In the genomic region with DNA sequence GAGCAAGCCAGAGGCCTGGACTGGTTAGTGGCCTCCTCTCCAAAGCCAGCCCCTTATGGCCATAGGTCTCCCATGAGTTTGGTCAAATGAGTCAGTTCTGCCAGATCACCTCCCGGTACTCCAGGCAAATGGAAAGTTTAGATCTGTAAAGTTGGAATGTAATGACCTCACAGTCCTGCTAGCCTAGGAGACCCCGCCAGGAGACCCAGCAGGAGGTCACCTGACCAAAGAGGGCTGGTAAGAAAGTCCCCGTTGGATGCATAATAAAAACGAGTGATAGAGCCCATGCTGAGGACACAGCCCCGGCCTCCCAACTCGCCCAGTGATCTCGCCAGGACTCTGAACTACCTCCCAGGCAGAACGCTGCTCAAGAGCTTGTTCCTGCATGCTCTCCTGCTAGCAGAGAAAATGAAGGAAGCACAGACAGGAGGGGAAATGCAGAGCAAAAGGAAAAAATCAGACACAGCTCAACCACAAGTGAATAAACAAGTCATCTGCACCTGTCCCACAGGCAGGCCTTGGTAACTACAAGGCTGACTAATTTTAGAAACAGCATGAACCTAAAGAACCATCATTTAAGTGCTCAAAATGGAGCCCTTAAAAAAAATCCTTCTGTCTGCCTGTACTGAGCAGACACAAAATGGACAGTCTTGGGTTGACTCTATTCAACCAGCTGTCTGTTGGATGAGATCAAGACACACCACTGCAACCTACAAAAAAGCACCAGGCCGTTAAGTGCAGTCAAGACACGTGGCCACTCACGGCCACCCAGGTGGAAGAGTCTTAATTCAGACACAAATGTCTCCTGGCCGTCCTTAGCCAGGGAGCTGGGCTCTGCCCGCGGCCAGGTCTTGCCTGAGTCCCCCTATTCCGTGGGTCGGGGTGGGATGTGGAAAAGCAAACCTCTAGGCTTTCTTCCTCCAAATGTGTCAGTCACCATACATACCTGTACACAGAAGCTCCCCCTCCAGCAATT, we compare ENCODE assay signal across 10 cellular contexts. TPM values are rescaled to one million over a fixed set of nuclear protein-coding genes. Genes with fewer than 3 reads are reported as not detected.
A peak's percentile ranks its signal among the peaks of the same experiment; 100 is the strongest.
DNase-seq lines count a peak whose midpoint lies in the region; ATAC-seq and TF ChIP-seq lines count a peak whose summit lies in the region.
"Had no signal": no experiment of that assay in that cellular context is flagged by ENCODE, and none has a peak within 500 bp of the region (broad histone marks: within the 10 kb centered on the region; RNA-seq: fewer than 3 reads in every experiment).

No MANE protein-coding gene starts in this region.

- TF ChIP-seq CTCF in WTC11 (IDR thresholded peaks at IDR 0.05) (no peak), colonic mucosa (IDR thresholded peaks at IDR 0.05) (no peak)

- H3K9ac ChIP-seq in stomach smooth muscle (ENCODE audit: low read length in 2 of 2) (peak overlapping the region in 1 of 2 donors; percentile 29), colonic mucosa (ENCODE audit: low read depth in 2 of 2, low read length in 2 of 2) (no peak overlapping the region)

- peaks cover 0 to 3% of the 10 kb centered on the region in 2 donors for H3K36me3 ChIP-seq in stomach smooth muscle (ENCODE audit: control insufficient read depth in 2 of 2, insufficient read depth in 2 of 2, low read length in 2 of 2)
- no peaks in the 10 kb centered on the region for H3K36me3 ChIP-seq in colonic mucosa

- H3K9me3 ChIP-seq in stomach smooth muscle (ENCODE audit: control insufficient read depth in 2 of 2, low read length in 2 of 2) (no peaks in the 10 kb centered on the region), colonic mucosa (no peaks in the 10 kb centered on the region)

- ATAC-seq in activated T-cell treated with anti-CD3 and anti-CD28 coated beads, Interleukin-2, amount 50 U/mL, for 4 hours, result peak; percentile 88 to 90
- ATAC-seq in WTC11 (peak; percentile 70), HG02588 (IDR thresholded peaks at IDR 0.05; ENCODE audit: unreplicated experiment) (no peak), GM18498 (IDR thresholded peaks at IDR 0.05; ENCODE audit: unreplicated experiment) (no peak)

- peak overlapping the region; percentile 10 for H3K4me3 Mint-ChIP-seq in activated T-cell treated with anti-CD3 and anti-CD28 coated beads, Interleukin-2, amount 50 U/mL, for 4 hours
- peak overlapping the region; percentile 40 for H3K4me3 Mint-ChIP-seq in WTC11

- H3K4me3 ChIP-seq in stomach smooth muscle (ENCODE audit: low read length in 2 of 2) (peak overlapping the region in 1 of 2 donors; percentile 35), colonic mucosa (no peak overlapping the region)

- H3K27ac Mint-ChIP-seq in WTC11, result peak overlapping the region; percentile 98

- H3K27ac ChIP-seq in stomach smooth muscle (ENCODE audit: low read length) (peak overlapping the region; percentile 62), colonic mucosa (no peak overlapping the region)

- CTCF ChIA-PET in WTC11 (lab: Charles Lee), result interaction anchor here (1.0 to 3.1 kb wide), 10 partner anchors 9 to 153 kb away, joined by 3 to 20 read pairs (median 6); a partner anchor contains a TSS

- peaks cover 43% of the 10 kb centered on the region for H3K4me1 Mint-ChIP-seq in activated T-cell treated with anti-CD3 and anti-CD28 coated beads, Interleukin-2, amount 50 U/mL, for 4 hours (ENCODE audit: low read depth)
- H3K4me1 Mint-ChIP-seq in WTC11, result peaks cover 33% of the 10 kb centered on the region

- peaks cover 14% of the 10 kb centered on the region for H3K4me1 ChIP-seq in stomach smooth muscle (ENCODE audit: control insufficient read depth, insufficient read depth, low read length)
- H3K4me1 ChIP-seq in colonic mucosa, result no peaks in the 10 kb centered on the region

- no peak for DNase-seq in activated T-cell treated with anti-CD3 and anti-CD28 coated beads, Interleukin-2, amount 50 U/mL, for 4 hours
- DNase-seq in activated T-cell treated with anti-CD3 and anti-CD28 coated beads for 4 hours (no peak), WTC11 (ENCODE audit: low spot score) (peak; percentile 71), iPS DF 19.7 (ENCODE audit: low read depth, low spot score) (peak; percentile 80), colonic mucosa (no peak)
- DNase-seq: stimulated activated CD8-positive, alpha-beta memory T cell treated with anti-CD3 and anti-CD28 coated beads, Interleukin-4, amount 100 ng/mL, for 48 hours had no signal

- H3K27me3 Mint-ChIP-seq in activated T-cell treated with anti-CD3 and anti-CD28 coated beads, Interleukin-2, amount 50 U/mL, for 4 hours (ENCODE audit: low read depth), result no peaks in the 10 kb centered on the region
- H3K27me3 Mint-ChIP-seq in WTC11 (ENCODE audit: low read depth), result no peaks in the 10 kb centered on the region

- intact Hi-C loops in colonic mucosa (cut with DNase I), result no loop called here

- POLR2A ChIA-PET in WTC11 (lab: Charles Lee), result interaction anchor here (0.7 to 1.2 kb wide), 4 partner anchors 9 to 164 kb away, joined by 3 to 5 read pairs (median 4); a partner anchor contains a TSS

- no peaks in the 10 kb centered on the region for H3K27me3 ChIP-seq in stomach smooth muscle (ENCODE audit: control insufficient read depth in 1 of 2, insufficient read depth in 2 of 2, low read length in 2 of 2)
- no peaks in the 10 kb centered on the region for H3K27me3 ChIP-seq in colonic mucosa

- H3K36me3 Mint-ChIP-seq in activated T-cell treated with anti-CD3 and anti-CD28 coated beads, Interleukin-2, amount 50 U/mL, for 4 hours (ENCODE audit: insufficient read depth), result peaks cover 8% of the 10 kb centered on the region
- H3K36me3 Mint-ChIP-seq in WTC11, result peaks cover 24% of the 10 kb centered on the region

- H3K9me3 Mint-ChIP-seq in activated T-cell treated with anti-CD3 and anti-CD28 coated beads, Interleukin-2, amount 50 U/mL, for 4 hours, result no peaks in the 10 kb centered on the region
- no peaks in the 10 kb centered on the region for H3K9me3 Mint-ChIP-seq in WTC11

TF ChIP-seq in WTC11, 78 proteins besides CTCF, POLR2A, EP300 and RAD21 (continues in another document):
- TF ChIP-seq NR1H2 (CRISPR knock-in tag; IDR thresholded peaks at IDR 0.05), result no peak
- no peak for TF ChIP-seq KAT7 (CRISPR knock-in tag; IDR thresholded peaks at IDR 0.05; ENCODE audit: borderline replicate concordance)
- TF ChIP-seq, protein P1, sequence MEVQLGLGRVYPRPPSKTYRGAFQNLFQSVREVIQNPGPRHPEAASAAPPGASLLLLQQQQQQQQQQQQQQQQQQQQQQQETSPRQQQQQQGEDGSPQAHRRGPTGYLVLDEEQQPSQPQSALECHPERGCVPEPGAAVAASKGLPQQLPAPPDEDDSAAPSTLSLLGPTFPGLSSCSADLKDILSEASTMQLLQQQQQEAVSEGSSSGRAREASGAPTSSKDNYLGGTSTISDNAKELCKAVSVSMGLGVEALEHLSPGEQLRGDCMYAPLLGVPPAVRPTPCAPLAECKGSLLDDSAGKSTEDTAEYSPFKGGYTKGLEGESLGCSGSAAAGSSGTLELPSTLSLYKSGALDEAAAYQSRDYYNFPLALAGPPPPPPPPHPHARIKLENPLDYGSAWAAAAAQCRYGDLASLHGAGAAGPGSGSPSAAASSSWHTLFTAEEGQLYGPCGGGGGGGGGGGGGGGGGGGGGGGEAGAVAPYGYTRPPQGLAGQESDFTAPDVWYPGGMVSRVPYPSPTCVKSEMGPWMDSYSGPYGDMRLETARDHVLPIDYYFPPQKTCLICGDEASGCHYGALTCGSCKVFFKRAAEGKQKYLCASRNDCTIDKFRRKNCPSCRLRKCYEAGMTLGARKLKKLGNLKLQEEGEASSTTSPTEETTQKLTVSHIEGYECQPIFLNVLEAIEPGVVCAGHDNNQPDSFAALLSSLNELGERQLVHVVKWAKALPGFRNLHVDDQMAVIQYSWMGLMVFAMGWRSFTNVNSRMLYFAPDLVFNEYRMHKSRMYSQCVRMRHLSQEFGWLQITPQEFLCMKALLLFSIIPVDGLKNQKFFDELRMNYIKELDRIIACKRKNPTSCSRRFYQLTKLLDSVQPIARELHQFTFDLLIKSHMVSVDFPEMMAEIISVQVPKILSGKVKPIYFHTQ (CRISPR knock-in tag; IDR thresholded peaks at IDR 0.05), result no peak
- peak; percentile 96 for TF ChIP-seq ZNF423 (CRISPR knock-in tag; IDR thresholded peaks at IDR 0.05)
- TF ChIP-seq, protein P2, sequence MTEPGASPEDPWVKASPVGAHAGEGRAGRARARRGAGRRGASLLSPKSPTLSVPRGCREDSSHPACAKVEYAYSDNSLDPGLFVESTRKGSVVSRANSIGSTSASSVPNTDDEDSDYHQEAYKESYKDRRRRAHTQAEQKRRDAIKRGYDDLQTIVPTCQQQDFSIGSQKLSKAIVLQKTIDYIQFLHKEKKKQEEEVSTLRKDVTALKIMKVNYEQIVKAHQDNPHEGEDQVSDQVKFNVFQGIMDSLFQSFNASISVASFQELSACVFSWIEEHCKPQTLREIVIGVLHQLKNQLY (CRISPR knock-in tag; IDR thresholded peaks at IDR 0.05), result no peak
- TF ChIP-seq, protein P3, sequence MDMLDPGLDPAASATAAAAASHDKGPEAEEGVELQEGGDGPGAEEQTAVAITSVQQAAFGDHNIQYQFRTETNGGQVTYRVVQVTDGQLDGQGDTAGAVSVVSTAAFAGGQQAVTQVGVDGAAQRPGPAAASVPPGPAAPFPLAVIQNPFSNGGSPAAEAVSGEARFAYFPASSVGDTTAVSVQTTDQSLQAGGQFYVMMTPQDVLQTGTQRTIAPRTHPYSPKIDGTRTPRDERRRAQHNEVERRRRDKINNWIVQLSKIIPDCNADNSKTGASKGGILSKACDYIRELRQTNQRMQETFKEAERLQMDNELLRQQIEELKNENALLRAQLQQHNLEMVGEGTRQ (CRISPR knock-in tag; IDR thresholded peaks at IDR 0.05), result peak; percentile 53; the same call in 1 of the 2 replicates
- TF ChIP-seq RORB (CRISPR knock-in tag; IDR thresholded peaks at IDR 0.05), result no peak
- TF ChIP-seq, protein P4, sequence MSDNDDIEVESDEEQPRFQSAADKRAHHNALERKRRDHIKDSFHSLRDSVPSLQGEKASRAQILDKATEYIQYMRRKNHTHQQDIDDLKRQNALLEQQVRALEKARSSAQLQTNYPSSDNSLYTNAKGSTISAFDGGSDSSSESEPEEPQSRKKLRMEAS (CRISPR knock-in tag; IDR thresholded peaks at IDR 0.05), result no peak
- no peak for TF ChIP-seq ZNF671 (CRISPR knock-in tag; IDR thresholded peaks at IDR 0.05)
- TF ChIP-seq GRHL2 (CRISPR knock-in tag; IDR thresholded peaks at IDR 0.05; ENCODE audit: insufficient replicate concordance, severe bottlenecking), result no peak

RNA-seq across cellular contexts. Expression of a gene that starts 9.2 kb away (rescaled TPM):
- total RNA-seq in activated T-cell treated with anti-CD3 and anti-CD28 coated beads, Interleukin-2, amount 50 U/mL, for 4 hours, result 10 to 100 TPM; 33.2 to 41.6 (median 39.7) TPM
- total RNA-seq in WTC11 (2021), result 68.9 to 79.2 TPM (median 78.9 TPM) in 3 replicates
- 10 to 100 TPM; 13.1 to 18.4 TPM for total RNA-seq in colonic mucosa

RNA-seq across cellular contexts. Expression of a gene that starts 26.8 kb away (rescaled TPM):
- under 1 TPM in 2 of 3 donors, not detected in 1; 0.05 to 0.10 TPM for total RNA-seq in activated T-cell treated with anti-CD3 and anti-CD28 coated beads, Interleukin-2, amount 50 U/mL, for 4 hours
- total RNA-seq in WTC11 (2021) (1.3 to 2.1 TPM (median 1.5 TPM) in 3 replicates), colonic mucosa (under 1 TPM in 1 of 2 donors, not detected in 1; 0.08 TPM)
- total RNA-seq: NCI-H460 had no signal

RNA-seq across cellular contexts. Expression of a gene that starts 53.2 kb away (rescaled TPM):
- 10 to 100 TPM; 79.9 to 85.3 (median 83.1) TPM for total RNA-seq in activated T-cell treated with anti-CD3 and anti-CD28 coated beads, Interleukin-2, amount 50 U/mL, for 4 hours
- total RNA-seq in WTC11 (2021) (29.5 to 42.6 TPM (median 31.1 TPM) in 3 replicates), colonic mucosa (10 to 100 TPM; 46.8 to 55.7 TPM)

RNA-seq across cellular contexts. Expression of a gene that starts 54.9 kb away (rescaled TPM):
- 10 to 100 TPM; 29.6 to 45.2 (median 41.5) TPM for total RNA-seq in activated T-cell treated with anti-CD3 and anti-CD28 coated beads, Interleukin-2, amount 50 U/mL, for 4 hours
- 68.1 to 77.6 TPM (median 69.5 TPM) in 3 replicates for total RNA-seq in WTC11 (2021)
- 10 to 100 TPM; 25.8 to 40.2 TPM for total RNA-seq in colonic mucosa

Comparison
In these comparisons a context has a peak if more than half of its experiments do, and no peak if none do; other contexts are left out.
1. ATAC-seq: peak in activated T-cell treated with anti-CD3 and anti-CD28 coated beads, Interleukin-2, amount 50 U/mL, for 4 hours (2 of 2) and WTC11 (single experiment); none in HG02588 (single experiment) and GM18498 (single experiment).
2. DNase-seq: peak in WTC11 (single experiment) and iPS DF 19.7 (single experiment); none in activated T-cell treated with anti-CD3 and anti-CD28 coated beads, Interleukin-2, amount 50 U/mL, for 4 hours (single experiment), activated T-cell treated with anti-CD3 and anti-CD28 coated beads for 4 hours (single experiment) and colonic mucosa (single experiment).